Comparison of ENCODE assay signal across 2 cellular contexts in genomic region chr3:87495946-87496345, GRCh38.
TF ChIP-seq lines count a peak whose summit lies in the region.

No MANE protein-coding gene starts in this region.

TF ChIP-seq in A549, 52 proteins besides CTCF, POLR2A, EP300 and RAD21 (continued from another document):
- TF ChIP-seq HMGXB4 (CRISPR knock-in tag; IDR thresholded peaks at IDR 0.05; ENCODE audit: borderline replicate concordance) (no peak), CBX8 (IDR thresholded peaks at IDR 0.05) (no peak), NPAS2 (CRISPR knock-in tag; IDR thresholded peaks at IDR 0.05; ENCODE audit: borderline replicate concordance) (no peak), ZSCAN20 (CRISPR knock-in tag; IDR thresholded peaks at IDR 0.05) (no peak), HDAC2 (IDR thresholded peaks at IDR 0.05) (no peak), BCL3 (IDR thresholded peaks at IDR 0.05) (no peak), RNF2 (IDR thresholded peaks at IDR 0.05; ENCODE audit: borderline replicate concordance, low read depth) (no peak)

TF ChIP-seq in HEK293, 187 proteins besides CTCF, POLR2A, EP300 and RAD21 (continued from another document and continues in another):
- no peak for TF ChIP-seq ZNF561 (tag by site-specific recombination; IDR thresholded peaks at IDR 0.05; ENCODE audit: borderline replicate concordance)
- TF ChIP-seq, protein P1, sequence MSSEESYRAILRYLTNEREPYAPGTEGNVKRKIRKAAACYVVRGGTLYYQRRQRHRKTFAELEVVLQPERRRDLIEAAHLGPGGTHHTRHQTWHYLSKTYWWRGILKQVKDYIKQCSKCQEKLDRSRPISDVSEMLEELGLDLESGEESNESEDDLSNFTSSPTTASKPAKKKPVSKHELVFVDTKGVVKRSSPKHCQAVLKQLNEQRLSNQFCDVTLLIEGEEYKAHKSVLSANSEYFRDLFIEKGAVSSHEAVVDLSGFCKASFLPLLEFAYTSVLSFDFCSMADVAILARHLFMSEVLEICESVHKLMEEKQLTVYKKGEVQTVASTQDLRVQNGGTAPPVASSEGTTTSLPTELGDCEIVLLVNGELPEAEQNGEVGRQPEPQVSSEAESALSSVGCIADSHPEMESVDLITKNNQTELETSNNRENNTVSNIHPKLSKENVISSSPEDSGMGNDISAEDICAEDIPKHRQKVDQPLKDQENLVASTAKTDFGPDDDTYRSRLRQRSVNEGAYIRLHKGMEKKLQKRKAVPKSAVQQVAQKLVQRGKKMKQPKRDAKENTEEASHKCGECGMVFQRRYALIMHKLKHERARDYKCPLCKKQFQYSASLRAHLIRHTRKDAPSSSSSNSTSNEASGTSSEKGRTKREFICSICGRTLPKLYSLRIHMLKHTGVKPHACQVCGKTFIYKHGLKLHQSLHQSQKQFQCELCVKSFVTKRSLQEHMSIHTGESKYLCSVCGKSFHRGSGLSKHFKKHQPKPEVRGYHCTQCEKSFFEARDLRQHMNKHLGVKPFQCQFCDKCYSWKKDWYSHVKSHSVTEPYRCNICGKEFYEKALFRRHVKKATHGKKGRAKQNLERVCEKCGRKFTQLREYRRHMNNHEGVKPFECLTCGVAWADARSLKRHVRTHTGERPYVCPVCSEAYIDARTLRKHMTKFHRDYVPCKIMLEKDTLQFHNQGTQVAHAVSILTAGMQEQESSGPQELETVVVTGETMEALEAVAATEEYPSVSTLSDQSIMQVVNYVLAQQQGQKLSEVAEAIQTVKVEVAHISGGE (tag by site-specific recombination; conservative IDR thresholded peaks at IDR 0.05; ENCODE audit: low read depth) = no peak
- no peak for TF ChIP-seq HOXD13 (CRISPR knock-in tag; IDR thresholded peaks at IDR 0.05; ENCODE audit: borderline replicate concordance)
- no peak for TF ChIP-seq ZBTB10 (tag by site-specific recombination; IDR thresholded peaks at IDR 0.05)
- no peak for TF ChIP-seq ZNF202 (tag by site-specific recombination; IDR thresholded peaks at IDR 0.05; ENCODE audit: borderline replicate concordance)
- no peak for TF ChIP-seq ZNF221 (tag by site-specific recombination; IDR thresholded peaks at IDR 0.05; ENCODE audit: borderline replicate concordance)
- TF ChIP-seq ZNF404 (tag by site-specific recombination; IDR thresholded peaks at IDR 0.05) = no peak
- TF ChIP-seq SALL2 (tag by site-specific recombination; IDR thresholded peaks at IDR 0.05; ENCODE audit: borderline replicate concordance) = no peak
- no peak for TF ChIP-seq ZXDB (tag by site-specific recombination; IDR thresholded peaks at IDR 0.05)
- TF ChIP-seq, protein P2, sequence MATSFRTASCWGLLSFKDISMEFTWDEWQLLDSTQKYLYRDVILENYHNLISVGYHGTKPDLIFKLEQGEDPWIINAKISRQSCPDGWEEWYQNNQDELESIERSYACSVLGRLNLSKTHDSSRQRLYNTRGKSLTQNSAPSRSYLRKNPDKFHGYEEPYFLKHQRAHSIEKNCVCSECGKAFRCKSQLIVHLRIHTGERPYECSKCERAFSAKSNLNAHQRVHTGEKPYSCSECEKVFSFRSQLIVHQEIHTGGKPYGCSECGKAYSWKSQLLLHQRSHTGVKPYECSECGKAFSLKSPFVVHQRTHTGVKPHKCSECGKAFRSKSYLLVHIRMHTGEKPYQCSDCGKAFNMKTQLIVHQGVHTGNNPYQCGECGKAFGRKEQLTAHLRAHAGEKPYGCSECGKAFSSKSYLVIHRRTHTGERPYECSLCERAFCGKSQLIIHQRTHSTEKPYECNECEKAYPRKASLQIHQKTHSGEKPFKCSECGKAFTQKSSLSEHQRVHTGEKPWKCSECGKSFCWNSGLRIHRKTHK (tag by site-specific recombination; IDR thresholded peaks at IDR 0.05) = no peak
- TF ChIP-seq ZNF10 (tag by site-specific recombination; IDR thresholded peaks at IDR 0.05) = no peak
- no peak for TF ChIP-seq ZNF394 (tag by site-specific recombination; IDR thresholded peaks at IDR 0.05; ENCODE audit: borderline replicate concordance)
- TF ChIP-seq ZNF776 (tag by site-specific recombination; IDR thresholded peaks at IDR 0.05; ENCODE audit: borderline replicate concordance) = no peak
- no peak for TF ChIP-seq ZBTB20 (tag by site-specific recombination; IDR thresholded peaks at IDR 0.05)
- no peak for TF ChIP-seq ZNF416 (tag by site-specific recombination; IDR thresholded peaks at IDR 0.05)
- no peak for TF ChIP-seq ZNF544 (tag by site-specific recombination; IDR thresholded peaks at IDR 0.05)
- TF ChIP-seq ZNF660 (tag by site-specific recombination; IDR thresholded peaks at IDR 0.05) = 0 out of 2 replicates have a peak, but pooled peaks have one; percentile 25
- no peak for TF ChIP-seq ZNF138 (tag by site-specific recombination; IDR thresholded peaks at IDR 0.05; ENCODE audit: borderline replicate concordance)
- TF ChIP-seq ZNF501 (tag by site-specific recombination; IDR thresholded peaks at IDR 0.05) = no peak
- TF ChIP-seq ZSCAN23 (tag by site-specific recombination; IDR thresholded peaks at IDR 0.05) = no peak
- no peak for TF ChIP-seq GLI4 (tag by site-specific recombination; IDR thresholded peaks at IDR 0.05)
- TF ChIP-seq HOXC10 (CRISPR knock-in tag; IDR thresholded peaks at IDR 0.05) = no peak
- TF ChIP-seq, protein P3, sequence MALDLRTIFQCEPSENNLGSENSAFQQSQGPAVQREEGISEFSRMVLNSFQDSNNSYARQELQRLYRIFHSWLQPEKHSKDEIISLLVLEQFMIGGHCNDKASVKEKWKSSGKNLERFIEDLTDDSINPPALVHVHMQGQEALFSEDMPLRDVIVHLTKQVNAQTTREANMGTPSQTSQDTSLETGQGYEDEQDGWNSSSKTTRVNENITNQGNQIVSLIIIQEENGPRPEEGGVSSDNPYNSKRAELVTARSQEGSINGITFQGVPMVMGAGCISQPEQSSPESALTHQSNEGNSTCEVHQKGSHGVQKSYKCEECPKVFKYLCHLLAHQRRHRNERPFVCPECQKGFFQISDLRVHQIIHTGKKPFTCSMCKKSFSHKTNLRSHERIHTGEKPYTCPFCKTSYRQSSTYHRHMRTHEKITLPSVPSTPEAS (tag by site-specific recombination; IDR thresholded peaks at IDR 0.05) = no peak
- peak; percentile 52; the same call in 1 of the 2 replicates for TF ChIP-seq KLF8 (tag by site-specific recombination; IDR thresholded peaks at IDR 0.05)
- TF ChIP-seq ZNF426 (tag by site-specific recombination; IDR thresholded peaks at IDR 0.05) = no peak
- no peak for TF ChIP-seq ZNF391 (tag by site-specific recombination; IDR thresholded peaks at IDR 0.05; ENCODE audit: borderline replicate concordance, low read depth)
- TF ChIP-seq ZNF785 (tag by site-specific recombination; IDR thresholded peaks at IDR 0.05) = no peak
- TF ChIP-seq HOXA7 (CRISPR knock-in tag; IDR thresholded peaks at IDR 0.05; ENCODE audit: borderline replicate concordance) = no peak
- no peak for TF ChIP-seq ZNF280D (tag by site-specific recombination; IDR thresholded peaks at IDR 0.05)
- TF ChIP-seq ZNF555 (tag by site-specific recombination; conservative IDR thresholded peaks at IDR 0.05) = no peak
- no peak for TF ChIP-seq KLF1 (tag by site-specific recombination; IDR thresholded peaks at IDR 0.05)
- TF ChIP-seq ZNF302 (tag by site-specific recombination; IDR thresholded peaks at IDR 0.05; ENCODE audit: low read depth) = no peak
- TF ChIP-seq ZNF335 (tag by site-specific recombination; conservative IDR thresholded peaks at IDR 0.05) = 0 out of 2 replicates have a peak, but pooled peaks have one; percentile 29
- TF ChIP-seq ZNF692 (tag by site-specific recombination; IDR thresholded peaks at IDR 0.05) = peak; percentile 59; the same call in 1 of the 2 replicates
- TF ChIP-seq, protein P4, sequence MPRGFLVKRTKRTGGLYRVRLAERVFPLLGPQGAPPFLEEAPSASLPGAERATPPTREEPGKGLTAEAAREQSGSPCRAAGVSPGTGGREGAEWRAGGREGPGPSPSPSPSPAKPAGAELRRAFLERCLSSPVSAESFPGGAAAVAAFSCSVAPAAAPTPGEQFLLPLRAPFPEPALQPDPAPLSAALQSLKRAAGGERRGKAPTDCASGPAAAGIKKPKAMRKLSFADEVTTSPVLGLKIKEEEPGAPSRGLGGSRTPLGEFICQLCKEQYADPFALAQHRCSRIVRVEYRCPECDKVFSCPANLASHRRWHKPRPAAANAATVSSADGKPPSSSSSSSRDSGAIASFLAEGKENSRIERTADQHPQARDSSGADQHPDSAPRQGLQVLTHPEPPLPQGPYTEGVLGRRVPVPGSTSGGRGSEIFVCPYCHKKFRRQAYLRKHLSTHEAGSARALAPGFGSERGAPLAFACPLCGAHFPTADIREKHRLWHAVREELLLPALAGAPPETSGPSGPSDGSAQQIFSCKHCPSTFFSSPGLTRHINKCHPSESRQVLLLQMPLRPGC (tag by site-specific recombination; IDR thresholded peaks at IDR 0.05) = peak; percentile 65; the same call in 1 of the 2 replicates
- peak; percentile 90 for TF ChIP-seq ZNF629 (tag by site-specific recombination; IDR thresholded peaks at IDR 0.05)
- no peak for TF ChIP-seq MEIS1 (CRISPR knock-in tag; IDR thresholded peaks at IDR 0.05; ENCODE audit: borderline replicate concordance)
- no peak for TF ChIP-seq ZNF610 (tag by site-specific recombination; IDR thresholded peaks at IDR 0.05; ENCODE audit: borderline replicate concordance)
- TF ChIP-seq ZNF768 (tag by site-specific recombination; IDR thresholded peaks at IDR 0.05) = no peak
- no peak for TF ChIP-seq ZNF324 (tag by site-specific recombination; IDR thresholded peaks at IDR 0.05)
- TF ChIP-seq ZNF624 (tag by site-specific recombination; IDR thresholded peaks at IDR 0.05) = no peak
- no peak for TF ChIP-seq FEZF1 (tag by site-specific recombination; IDR thresholded peaks at IDR 0.05)
- TF ChIP-seq ZNF558 (tag by site-specific recombination; IDR thresholded peaks at IDR 0.05) = no peak
- no peak for TF ChIP-seq ZBTB7A (tag by site-specific recombination; IDR thresholded peaks at IDR 0.05; ENCODE audit: low read depth)
- TF ChIP-seq, protein P5, sequence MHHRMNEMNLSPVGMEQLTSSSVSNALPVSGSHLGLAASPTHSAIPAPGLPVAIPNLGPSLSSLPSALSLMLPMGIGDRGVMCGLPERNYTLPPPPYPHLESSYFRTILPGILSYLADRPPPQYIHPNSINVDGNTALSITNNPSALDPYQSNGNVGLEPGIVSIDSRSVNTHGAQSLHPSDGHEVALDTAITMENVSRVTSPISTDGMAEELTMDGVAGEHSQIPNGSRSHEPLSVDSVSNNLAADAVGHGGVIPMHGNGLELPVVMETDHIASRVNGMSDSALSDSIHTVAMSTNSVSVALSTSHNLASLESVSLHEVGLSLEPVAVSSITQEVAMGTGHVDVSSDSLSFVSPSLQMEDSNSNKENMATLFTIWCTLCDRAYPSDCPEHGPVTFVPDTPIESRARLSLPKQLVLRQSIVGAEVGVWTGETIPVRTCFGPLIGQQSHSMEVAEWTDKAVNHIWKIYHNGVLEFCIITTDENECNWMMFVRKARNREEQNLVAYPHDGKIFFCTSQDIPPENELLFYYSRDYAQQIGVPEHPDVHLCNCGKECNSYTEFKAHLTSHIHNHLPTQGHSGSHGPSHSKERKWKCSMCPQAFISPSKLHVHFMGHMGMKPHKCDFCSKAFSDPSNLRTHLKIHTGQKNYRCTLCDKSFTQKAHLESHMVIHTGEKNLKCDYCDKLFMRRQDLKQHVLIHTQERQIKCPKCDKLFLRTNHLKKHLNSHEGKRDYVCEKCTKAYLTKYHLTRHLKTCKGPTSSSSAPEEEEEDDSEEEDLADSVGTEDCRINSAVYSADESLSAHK (tag by site-specific recombination; IDR thresholded peaks at IDR 0.05) = peak; percentile 67; the same call in 1 of the 2 replicates
- no peak for TF ChIP-seq ZNF560 (tag by site-specific recombination; IDR thresholded peaks at IDR 0.05; ENCODE audit: borderline replicate concordance)
- TF ChIP-seq WT1 (tag by site-specific recombination; IDR thresholded peaks at IDR 0.05) = no peak
- no peak for TF ChIP-seq ZNF112 (tag by site-specific recombination; IDR thresholded peaks at IDR 0.05)
